In genomic region chr6:53544500-53545308, GRCh38 we compare ENCODE assay signal across 8 cellular contexts. TPM values are rescaled to one million over a fixed set of nuclear protein-coding genes. Genes with fewer than 3 reads are reported as not detected.
DNase-seq lines count a peak whose midpoint lies in the region; ATAC-seq and TF ChIP-seq lines count a peak whose summit lies in the region.

Gene GCLC (minus strand): TSS chr6:53545101. CDS start chr6:53544645, 456 bp downstream.

- in situ Hi-C loops in GM13977 (cut with MboI; ENCODE audit: low pct_unique_long_range_greater_than_20kb, low sequenced_read_pairs, unreplicated experiment): no loop called here

- ATAC-seq in HG02870 (IDR thresholded peaks at IDR 0.05; ENCODE audit: unreplicated experiment): peak; percentile 53
- peak; percentile 65 for ATAC-seq in T-helper 17 cell
- ATAC-seq in right cardiac atrium: peak; percentile 85

- H3K27ac ChIP-seq in angular gyrus (ENCODE audit: low read depth, low read length) (peak within 1 kb of the TSS; percentile 90), right cardiac atrium (ENCODE audit: low read length) (peak within 1 kb of the TSS; percentile 90), vagina (peak within 1 kb of the TSS; percentile 92)

- DNase-seq in GM13977 (ENCODE audit: low spot score) (peak; percentile 93), NCI-H146 treated with DMSO at 0.1 percent for 48 hours (lab: John Stamatoyannopoulos, UW; ENCODE audit: unreplicated experiment) (peak; percentile 92), T-helper 17 cell (peak; percentile 68 to 78 (median 73)), right cardiac atrium (peak; percentile 96 to 99 (median 98)), putamen (ENCODE audit: low spot score) (peak; percentile 92), vagina (ENCODE audit: extremely low spot score in 2 of 2) (peak in 1 of 2 donors; percentile 94)

- H3K4me1 ChIP-seq in right cardiac atrium (ENCODE audit: control insufficient read depth, insufficient read depth, low read length): peaks cover 4% of the 10 kb centered on the region
- peaks cover 55% of the 10 kb centered on the region for H3K4me1 ChIP-seq in vagina

- peak within 1 kb of the TSS; percentile 77 for H3K27ac Mint-ChIP-seq in T-helper 17 cell

- TF ChIP-seq POLR2A in vagina (IDR thresholded peaks at IDR 0.05): peak; percentile 75 to 91

- H3K9me3 ChIP-seq in T-helper 17 cell (ENCODE audit: control insufficient read depth, low read length, poor library complexity, severe bottlenecking): no peaks in the 10 kb centered on the region
- no peaks in the 10 kb centered on the region for H3K9me3 ChIP-seq in right cardiac atrium (ENCODE audit: control insufficient read depth, low read length)
- no peaks in the 10 kb centered on the region for H3K9me3 ChIP-seq in vagina

- WGBS in right cardiac atrium: under 1% methylated on average over 100 of the region's 100 CpGs

- peak; percentile 72 for TF ChIP-seq CTCF in GM13977 (IDR thresholded peaks at IDR 0.05; ENCODE audit: extremely low read depth, insufficient read depth, missing control alignments)
- peak; percentile 4 to 77 (median 34) for TF ChIP-seq CTCF in vagina (IDR thresholded peaks at IDR 0.05)

- no peaks in the 10 kb centered on the region for H3K36me3 ChIP-seq in vagina

- no peaks in the 10 kb centered on the region for H3K27me3 ChIP-seq in right cardiac atrium (ENCODE audit: control insufficient read depth, insufficient read depth)
- no peaks in the 10 kb centered on the region for H3K27me3 ChIP-seq in vagina

- H3K4me1 Mint-ChIP-seq in T-helper 17 cell: peaks cover 38% of the 10 kb centered on the region

- H3K36me3 Mint-ChIP-seq in T-helper 17 cell (ENCODE audit: low read depth): peaks cover 2% of the 10 kb centered on the region

- H3K27me3 Mint-ChIP-seq in T-helper 17 cell: no peaks in the 10 kb centered on the region

- peak within 1 kb of the TSS; percentile 98 for H3K4me3 Mint-ChIP-seq in T-helper 17 cell

- H3K4me3 ChIP-seq in right cardiac atrium (ENCODE audit: low read length): peak within 1 kb of the TSS; percentile 69
- H3K4me3 ChIP-seq in vagina: peak within 1 kb of the TSS; percentile 71 to 93

- intact Hi-C loops in right cardiac atrium (cut with DNase I): loop anchor here in 3 of 4 donors (5.0 to 10.0 kb wide), 2 partner anchors 100 to 103 kb away; no protein-coding TSS in a partner anchor
- intact Hi-C loops in vagina (cut with DNase I): loop anchor here (10.0 kb wide), 1 partner anchor 110 kb away; no protein-coding TSS in a partner anchor

RNA-seq across cellular contexts. Expression of gene GCLC, which starts in this region (rescaled TPM):
- total RNA-seq in T-helper 17 cell (10 to 100 TPM; 20.7 to 22.2 TPM), right cardiac atrium (10 to 100 TPM; 20.1 to 29.9 (median 23.8) TPM), vagina (63.1 TPM)
- 9.8 TPM for polyA plus RNA-seq in right cardiac atrium
